In genomic region chr12:130872179-130873096, GRCh38 we compare ENCODE assay signal across 8 cellular contexts. TPM values are rescaled to one million over a fixed set of nuclear protein-coding genes. Genes with fewer than 3 reads are reported as not detected.
DNase-seq lines count a peak whose midpoint lies in the region; ATAC-seq and TF ChIP-seq lines count a peak whose summit lies in the region.

No MANE protein-coding gene starts in this region.

- H3K27ac Mint-ChIP-seq in activated naive CD8-positive, alpha-beta T cell: peak overlapping the region; percentile 100

- ATAC-seq in HG02763 (IDR thresholded peaks at IDR 0.05; ENCODE audit: unreplicated experiment): peak; percentile 37
- peak; percentile 34 for ATAC-seq in PC-3
- ATAC-seq in Right ventricle myocardium superior (ENCODE audit: poor library complexity): peak; percentile 24
- ATAC-seq in GM18519 (IDR thresholded peaks at IDR 0.05; ENCODE audit: low FRiP score, unreplicated experiment): no peak

- peak; percentile 28 for DNase-seq in NCI-H2171 (lab: John Stamatoyannopoulos, UW)
- no peak for DNase-seq in NCI-H2171 treated with DMSO at 0.1 percent for 48 hours (lab: John Stamatoyannopoulos, UW)
- peak; percentile 33 for DNase-seq in PC-3
- DNase-seq in Right ventricle myocardium superior: peak; percentile 60
- peak; percentile 8 to 58 for DNase-seq in trophoblast cell

- H3K79me1 ChIP-seq in trophoblast cell (ENCODE audit: low read length): peaks cover 15% of the 10 kb centered on the region

- intact Hi-C loops in PC-3 (cut with micrococcal nuclease) (no loop called here), Right ventricle myocardium superior (cut with DNase I) (no loop called here)

- H3K9me3 Mint-ChIP-seq in activated naive CD8-positive, alpha-beta T cell (ENCODE audit: low read depth): no peaks in the 10 kb centered on the region

- peak overlapping the region; percentile 98 for H3K18ac ChIP-seq in trophoblast cell (ENCODE audit: low read length)

- no peak for TF ChIP-seq CTCF in PC-3 (conservative IDR thresholded peaks at IDR 0.05; ENCODE audit: low read depth, low read length)

- H3K36me3 Mint-ChIP-seq in activated naive CD8-positive, alpha-beta T cell: peaks cover 33% of the 10 kb centered on the region

- peak overlapping the region; percentile 19 for H3K27ac ChIP-seq in PC-3 (ENCODE audit: low read length)
- peak overlapping the region; percentile 86 for H3K27ac ChIP-seq in trophoblast cell (ENCODE audit: low read depth, low read length)

- H2AK5ac ChIP-seq in trophoblast cell (ENCODE audit: low read length): peak overlapping the region; percentile 85

- POLR2A ChIA-PET in PC-3 (lab: Charles Lee; ENCODE audit: unreplicated experiment): no interaction called here

- H3K4ac ChIP-seq in trophoblast cell (ENCODE audit: low read depth, low read length): peak overlapping the region; percentile 99

- WGBS in trophoblast cell (ENCODE audit: extremely low coverage, insufficient coverage, insufficient read length): no CpG with 5 or more reads among the region's 79 CpGs

- H3K27me3 ChIP-seq in PC-3 (ENCODE audit: low read length) (no peaks in the 10 kb centered on the region), trophoblast cell (ENCODE audit: insufficient read depth, low read length) (no peaks in the 10 kb centered on the region)

- H4K12ac ChIP-seq in trophoblast cell (ENCODE audit: low read depth, low read length): peak overlapping the region; percentile 97

- no peak overlapping the region for H2BK12ac ChIP-seq in trophoblast cell (ENCODE audit: low read length)

- H3K4me3 ChIP-seq in PC-3 (ENCODE audit: low read length) (peak overlapping the region; percentile 79), trophoblast cell (ENCODE audit: low read depth, low read length) (peak overlapping the region; percentile 88)

- H3K79me2 ChIP-seq in PC-3 (ENCODE audit: low read length) (peaks cover 50% of the 10 kb centered on the region), trophoblast cell (ENCODE audit: control insufficient read depth, insufficient read depth, low read length, poor library complexity) (peaks cover 12% of the 10 kb centered on the region)

- CTCF ChIA-PET in PC-3 (lab: Charles Lee): no interaction called here

- H3K27me3 Mint-ChIP-seq in activated naive CD8-positive, alpha-beta T cell: no peaks in the 10 kb centered on the region

- peak overlapping the region; percentile 82 for H2BK5ac ChIP-seq in trophoblast cell (ENCODE audit: low read depth, low read length, poor library complexity)

- peaks cover 23% of the 10 kb centered on the region for H3F3A ChIP-seq in PC-3 (ENCODE audit: low read length, unreplicated experiment)

- H3K4me1 ChIP-seq in PC-3 (ENCODE audit: insufficient read depth, low read length): peaks cover 26% of the 10 kb centered on the region
- peaks cover 4 to 7% of the 10 kb centered on the region in 2 experiments for H3K4me1 ChIP-seq in trophoblast cell (ENCODE audit: control insufficient read depth in 1 of 2, insufficient read depth in 2 of 2, low read length in 2 of 2)

- TSS peak; percentile 51 for BruUV-seq in PC-3 (replicated peaks; lab: Mats Ljungman, UMichigan)

- H3K23ac ChIP-seq in trophoblast cell (ENCODE audit: low read length): no peak overlapping the region

- no peaks in the 10 kb centered on the region for H3K9me2 ChIP-seq in PC-3 (replicated peaks; ENCODE audit: low read length)

- H2BK120ac ChIP-seq in trophoblast cell (ENCODE audit: insufficient read depth, low read length, poor library complexity): peak overlapping the region; percentile 95

- peak overlapping the region; percentile 96 for H3K14ac ChIP-seq in trophoblast cell (ENCODE audit: low read length)

- H4K20me1 ChIP-seq in PC-3 (ENCODE audit: low read length): peaks cover 50% of the 10 kb centered on the region

- peak overlapping the region; percentile 31 for H2AFZ ChIP-seq in PC-3 (ENCODE audit: low read length)
- H2AFZ ChIP-seq in trophoblast cell (ENCODE audit: insufficient read depth, low read length, poor library complexity): peak overlapping the region; percentile 52

- H3K9ac ChIP-seq in PC-3 (ENCODE audit: low read length): peak overlapping the region; percentile 92
- H3K9ac ChIP-seq in trophoblast cell (ENCODE audit: low read length): peak overlapping the region; percentile 96

- H4K91ac ChIP-seq in trophoblast cell (ENCODE audit: low read depth, low read length): peak overlapping the region; percentile 98

- H4K8ac ChIP-seq in trophoblast cell (ENCODE audit: low read depth, low read length): peak overlapping the region; percentile 94

- peak overlapping the region; percentile 100 for H3K4me3 Mint-ChIP-seq in activated naive CD8-positive, alpha-beta T cell

- H3K4me1 Mint-ChIP-seq in activated naive CD8-positive, alpha-beta T cell (ENCODE audit: low read depth): peaks cover 79% of the 10 kb centered on the region

- H3K36me3 ChIP-seq in PC-3 (ENCODE audit: low read depth, low read length) (peaks cover 50% of the 10 kb centered on the region), trophoblast cell (ENCODE audit: control insufficient read depth in 1 of 2, insufficient read depth in 2 of 2, low read length in 2 of 2) (peaks cover 17 to 25% of the 10 kb centered on the region in 2 experiments)

- H3K4me2 ChIP-seq in PC-3 (ENCODE audit: low read length) (peak overlapping the region; percentile 92), trophoblast cell (ENCODE audit: low read length) (peak overlapping the region; percentile 77)

- no peaks in the 10 kb centered on the region for H3K9me3 ChIP-seq in PC-3 (ENCODE audit: low read length)
- H3K9me3 ChIP-seq in trophoblast cell (ENCODE audit: insufficient read depth, low read depth, low read length): no peaks in the 10 kb centered on the region

RNA-seq across cellular contexts. Expression of gene RAN, which starts 0.6 kb away (rescaled TPM):
- 3,300 and 3,371 TPM in 2 replicates for total RNA-seq in PC-3 (2014; rRNA removed)
- 225 TPM for total RNA-seq in Right ventricle myocardium superior
- polyA plus RNA-seq in trophoblast cell (2013): 542 and 555 TPM in 2 replicates

RNA-seq across cellular contexts. Expression of gene STX2, which starts 33.4 kb away (rescaled TPM):
- total RNA-seq in PC-3 (2014; rRNA removed) (18.2 and 24.0 TPM in 2 replicates), Right ventricle myocardium superior (11.4 TPM)
- 14.4 and 15.3 TPM in 2 replicates for polyA plus RNA-seq in trophoblast cell (2013)

Comparison
In these comparisons a context has a peak if more than half of its experiments do, and no peak if none do; other contexts are left out.
1. RNA of gene RAN, which starts 0.6 kb away (total RNA-seq): 3,300 to 3,371 TPM in PC-3; 225 TPM in Right ventricle myocardium superior (single experiment); every median in the first group is over 10 times any median in the second.